22 cellular contexts compared by ENCODE assay signal in the genomic region with DNA sequence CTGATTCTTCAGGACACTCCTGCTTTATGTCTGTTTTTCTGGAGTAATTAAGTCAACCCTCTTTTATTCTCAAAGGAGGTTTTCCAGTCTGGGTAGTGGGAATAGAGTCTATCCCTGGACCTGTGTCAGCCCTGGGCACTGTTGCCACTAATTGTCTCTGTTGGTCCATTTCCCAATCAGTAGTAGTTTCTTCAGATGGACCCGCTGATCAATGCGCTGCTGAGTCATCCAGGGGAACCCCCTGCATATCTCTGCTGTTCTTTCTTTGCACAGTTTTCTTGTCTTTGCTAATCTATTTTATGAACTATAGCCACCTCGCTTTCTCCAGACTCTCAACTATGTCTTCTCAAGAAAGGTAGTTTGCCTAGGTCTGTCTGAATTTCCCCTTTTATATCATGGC.
"Had no signal": no experiment of that assay in that cellular context is flagged by ENCODE, and none has a peak within 500 bp of the region (broad histone marks: within the 10 kb centered on the region; RNA-seq: fewer than 3 reads in every experiment).

No MANE protein-coding gene starts in this region.

- H3K36me3 ChIP-seq: left ventricle myocardium inferior, lower lobe of right lung, neural progenitor cell, ovary, thyroid gland, upper lobe of right lung, vagina had no signal

- H3K9me3 ChIP-seq: left ventricle myocardium inferior, lower lobe of right lung, ovary, thyroid gland, upper lobe of right lung, vagina had no signal

- H3K27me3 Mint-ChIP-seq: memory B cell; natural killer cell treated with Interleukin-12 subunit alpha and Interleukin-12 subunit beta and Interleukin-15 and Interleukin-18, amount 100 ng/mL, for 72 hours had no signal

- H3K4me1 ChIP-seq: foreskin keratinocyte, lower lobe of right lung, thyroid gland, upper lobe of right lung, vagina had no signal

- H3K27ac ChIP-seq: foreskin keratinocyte, hepatocyte, left ventricle myocardium inferior, lower lobe of right lung, neural progenitor cell, ovary, thyroid gland, upper lobe of right lung, vagina had no signal

- ATAC-seq: foreskin keratinocyte; left cardiac atrium; lower lobe of right lung; natural killer cell treated with Interleukin-12 subunit alpha and Interleukin-12 subunit beta and Interleukin-15 and Interleukin-18, amount 100 ng/mL, for 72 hours; right cardiac atrium; upper lobe of right lung had no signal

- H3K4me3 Mint-ChIP-seq: memory B cell; mesothelial cell of epicardium; natural killer cell treated with Interleukin-12 subunit alpha and Interleukin-12 subunit beta and Interleukin-15 and Interleukin-18, amount 100 ng/mL, for 72 hours; neural progenitor cell had no signal

- H3K27ac Mint-ChIP-seq: memory B cell; mesothelial cell of epicardium; natural killer cell treated with Interleukin-12 subunit alpha and Interleukin-12 subunit beta and Interleukin-15 and Interleukin-18, amount 100 ng/mL, for 72 hours; neural progenitor cell had no signal

- H3K36me3 Mint-ChIP-seq: memory B cell; mesothelial cell of epicardium; natural killer cell treated with Interleukin-12 subunit alpha and Interleukin-12 subunit beta and Interleukin-15 and Interleukin-18, amount 100 ng/mL, for 72 hours had no signal

- H3K9me3 Mint-ChIP-seq: memory B cell, mesothelial cell of epicardium had no signal

- H3K4me3 ChIP-seq: hepatocyte, left ventricle myocardium inferior, lower lobe of right lung, neural progenitor cell, ovary, thyroid gland, upper lobe of right lung, vagina had no signal

- H3K27me3 ChIP-seq: foreskin keratinocyte, hepatocyte, neural progenitor cell, ovary, thyroid gland, upper lobe of right lung, vagina had no signal

- DNase-seq: dermis blood vessel endothelial cell; erythroblast; foreskin keratinocyte; head of caudate nucleus; kidney; left cardiac atrium; left ventricle myocardium inferior; lower lobe of right lung; nucleus accumbens; ovary; right cardiac atrium; small intestine; stimulated activated CD4-positive, alpha-beta T cell treated with anti-CD3 and anti-CD28 coated beads, Interleukin-12 subunit alpha, Interleukin-12 subunit beta, amount 100 ng/mL, for 4 hours; stimulated activated naive CD4-positive, alpha-beta T cell; thyroid gland; upper lobe of right lung had no signal

- H3K4me1 Mint-ChIP-seq: memory B cell, mesothelial cell of epicardium had no signal
